24 cellular contexts compared by ENCODE assay signal in the genomic region with DNA sequence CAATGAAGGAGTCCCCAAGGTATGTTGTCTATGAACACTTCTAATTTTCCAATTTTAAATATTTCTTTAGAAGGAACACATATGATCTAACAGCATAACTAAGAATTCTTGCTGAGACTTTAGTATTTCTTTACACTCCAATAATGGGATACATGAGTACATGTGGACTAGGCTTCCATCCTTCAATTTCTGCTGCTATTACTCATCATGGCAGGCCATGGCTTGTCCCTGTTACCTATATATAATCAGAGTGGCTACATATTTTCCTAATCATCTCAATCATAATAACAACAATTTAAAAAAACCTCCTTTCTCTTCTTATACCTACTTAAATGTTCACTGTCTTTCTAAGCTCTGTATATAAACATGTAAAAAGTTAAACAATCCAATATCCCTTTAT.
"Had no signal": no experiment of that assay in that cellular context is flagged by ENCODE, and none has a peak within 500 bp of the region (broad histone marks: within the 10 kb centered on the region; RNA-seq: fewer than 3 reads in every experiment).

No MANE protein-coding gene starts in this region.

- H3K27me3 ChIP-seq: pancreas, stomach, testis, thyroid gland, transverse colon, upper lobe of left lung, vagina had no signal

- H3K36me3 ChIP-seq: left ventricle myocardium inferior, pancreas, prostate gland, stomach, thyroid gland, transverse colon, upper lobe of left lung, vagina had no signal

- H3K9me3 ChIP-seq: left ventricle myocardium inferior, pancreas, prostate gland, stomach, testis, thyroid gland, transverse colon, upper lobe of left lung, vagina had no signal

- ATAC-seq: naive thymus-derived CD8-positive, alpha-beta T cell; pancreas; right cardiac atrium; sciatic nerve; stimulated activated naive B cell treated with anti-CD40 and anti-IgM and Interleukin-4, amounts not matched to agents 10 μg/mL and 1 μg/mL and 100 μg/mL, for 72 hours; stimulated activated naive CD8-positive, alpha-beta T cell treated with anti-CD3 and anti-CD28 coated beads, Interleukin-15, Interleukin-2, amounts not matched to agents 100 U/mL and 50 U/mL, for 24 hours had no signal

- H3K4me1 ChIP-seq: left ventricle myocardium inferior, pancreas, prostate gland, stomach, testis, thyroid gland, transverse colon, upper lobe of left lung, vagina had no signal

- DNase-seq: islet precursor cell; left ventricle myocardium inferior; naive thymus-derived CD8-positive, alpha-beta T cell; nucleus accumbens; pancreas; posterior cingulate gyrus; retina; right cardiac atrium; stimulated activated CD4-positive, alpha-beta T cell treated with anti-CD3 and anti-CD28 coated beads, Interleukin-12 subunit alpha, Interleukin-12 subunit beta, amount 100 ng/mL, for 4 hours; stimulated activated CD4-positive, alpha-beta T cell treated with anti-CD3 and anti-CD28 coated beads, Interleukin-15, amount 100 ng/mL, for 24 hours; stimulated activated CD4-positive, alpha-beta T cell treated with anti-CD3 and anti-CD28 coated beads, Interleukin-2, amount 100 ng/mL, for 24 hours; stimulated activated CD4-positive, alpha-beta T cell treated with anti-CD3 and anti-CD28 coated beads, Interleukin-4, amount 100 ng/mL, for 1 hour; stimulated activated naive B cell treated with anti-CD40 and anti-IgM and Interleukin-4, amounts not matched to agents 10 μg/mL and 1 μg/mL and 100 μg/mL, for 72 hours; stimulated activated naive CD8-positive, alpha-beta T cell treated with anti-CD3 and anti-CD28 coated beads, Interleukin-15, Interleukin-2, amounts not matched to agents 100 U/mL and 50 U/mL, for 24 hours; stomach; testis; thyroid gland; transverse colon; upper lobe of left lung had no signal

- H3K27ac ChIP-seq: left ventricle myocardium inferior, pancreas, prostate gland, skin epidermis, stomach, testis, thyroid gland, transverse colon, upper lobe of left lung, vagina had no signal

- H3K4me3 ChIP-seq: left ventricle myocardium inferior, lung, pancreas, prostate gland, skin epidermis, stomach, testis, thyroid gland, transverse colon, upper lobe of left lung, vagina had no signal
